Comparison of ENCODE assay signal across 8 cellular contexts in the genomic region with DNA sequence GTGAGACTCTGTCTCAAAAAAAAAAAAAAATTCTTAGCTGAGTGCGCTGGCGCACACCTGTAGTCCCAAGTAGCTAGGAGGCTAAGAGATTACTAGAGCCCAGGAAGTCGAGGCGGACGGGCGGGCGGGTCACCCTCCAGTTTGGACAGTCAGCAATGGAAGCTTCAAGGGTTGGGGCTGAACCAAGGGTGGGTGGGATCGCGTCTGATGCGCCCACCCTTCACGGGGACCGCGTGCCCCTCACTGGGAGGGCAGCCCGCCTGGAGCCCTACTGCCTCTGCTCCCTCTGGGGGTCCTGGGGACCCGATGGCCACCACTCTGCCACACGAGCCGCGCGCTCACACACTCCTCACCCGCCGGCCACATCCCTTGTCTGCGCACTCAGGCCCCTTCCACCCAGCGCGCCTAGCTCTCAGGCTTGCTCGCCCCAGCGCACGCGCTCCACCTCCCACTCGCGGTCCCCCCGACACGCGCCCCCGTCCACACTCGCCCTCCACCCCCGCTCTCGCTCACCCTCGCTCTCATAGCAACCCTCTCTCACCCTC. TPM values are rescaled to one million over a fixed set of nuclear protein-coding genes. Genes with fewer than 3 reads are reported as not detected.
A peak's percentile ranks its signal among the peaks of the same experiment; 100 is the strongest.
DNase-seq lines count a peak whose midpoint lies in the region; ATAC-seq, FAIRE-seq and TF ChIP-seq lines count a peak whose summit lies in the region.

No MANE protein-coding gene starts in this region.

- peak overlapping the region; percentile 84 for H4K91ac ChIP-seq in H1 (replicated peaks; ENCODE audit: insufficient read length, low read length)

- peak overlapping the region; percentile 53 for H3K56ac ChIP-seq in H1 (replicated peaks; ENCODE audit: insufficient read length, low read depth, low read length)

- DNase-seq in AG10803 (ENCODE audit: low read depth) (no peak), RKO (ENCODE audit: low spot score) (peak; percentile 43), H1 (ENCODE audit: low read depth in 1 of 2, low spot score in 2 of 2) (no peak), neural crest cell (ENCODE audit: low read depth, low spot score) (no peak), head of caudate nucleus (no peak), sciatic nerve (ENCODE audit: low spot score) (no peak), A172 (ENCODE audit: low spot score) (no peak)

- H3K27ac ChIP-seq in H1 (ENCODE audit: low read depth, low read length), result no peak overlapping the region

- H3K36me3 ChIP-seq in H1 (ENCODE audit: control insufficient read depth in 2 of 4, insufficient read depth in 4 of 4, low read length in 3 of 4), result no peaks in the 10 kb centered on the region

- H3K79me2 ChIP-seq in H1 (ENCODE audit: control insufficient read depth in 1 of 2, insufficient read depth in 2 of 2, low read length in 2 of 2), result peaks cover 0 to 36% of the 10 kb centered on the region in 2 experiments; a peak in 3 of 4 replicates

- H3K9me3 ChIP-seq in H1 (ENCODE audit: insufficient read depth in 2 of 2, low read depth in 1 of 2, low read length in 1 of 2), result no peaks in the 10 kb centered on the region

- H2BK20ac ChIP-seq in H1 (ENCODE audit: low read length), result no peak overlapping the region

- no peak overlapping the region for H3K23ac ChIP-seq in H1 (ENCODE audit: insufficient read length)

- peak; percentile 10 for ATAC-seq in GM21786 (IDR thresholded peaks at IDR 0.05; ENCODE audit: unreplicated experiment)
- ATAC-seq in sciatic nerve, result no peak

- no peak overlapping the region for H2BK15ac ChIP-seq in H1 (ENCODE audit: low read length)

- H3K4me1 Mint-ChIP-seq in neural crest cell, result peaks cover 13% of the 10 kb centered on the region

- no peak overlapping the region for H3K27ac Mint-ChIP-seq in neural crest cell (ENCODE audit: unreplicated experiment)

- no peaks in the 10 kb centered on the region for H3K27me3 Mint-ChIP-seq in neural crest cell (ENCODE audit: low read depth)

- H3K4me3 ChIP-seq in AG10803 (ENCODE audit: low read length) (peak overlapping the region; percentile 76), H1 (ENCODE audit: extremely low read depth in 1 of 4, insufficient read depth in 2 of 4, low read depth in 3 of 4, low read length in 4 of 4) (peak overlapping the region; percentile 69 to 97 (median 79))

- H3K36me3 Mint-ChIP-seq in neural crest cell (ENCODE audit: low read depth), result no peaks in the 10 kb centered on the region

- no peak overlapping the region for H2AK5ac ChIP-seq in H1 (ENCODE audit: low read depth, low read length)

- no peak overlapping the region for H2AFZ ChIP-seq in H1 (ENCODE audit: low read length)

- H3K4me3 Mint-ChIP-seq in neural crest cell, result peak overlapping the region; percentile 88

- no peak for TF ChIP-seq EP300 in H1 (IDR thresholded peaks at IDR 0.05; ENCODE audit: borderline replicate concordance in 1 of 2, low read depth in 2 of 2, low read length in 2 of 2)

- no peaks in the 10 kb centered on the region for H3K27me3 ChIP-seq in H1 (replicated peaks in 1 of 4; ENCODE audit: control insufficient read depth in 3 of 4, extremely low read depth in 1 of 4, insufficient read depth in 3 of 4, low read length in 3 of 4)

- peak overlapping the region; percentile 91 for H3K4ac ChIP-seq in H1 (replicated peaks; ENCODE audit: insufficient read length, low read depth, low read length)

- peak overlapping the region; percentile 85; the same call in 1 of the 2 replicates for H2BK5ac ChIP-seq in H1 (ENCODE audit: low read depth, low read length)

- CTCF ChIA-PET in H1 (lab: Charles Lee; ENCODE audit: partially characterized antibody), result interaction anchor here (0.6 to 1.7 kb wide), 12 partner anchors 10 to 85 kb away, joined by 3 to 12 read pairs (median 3); no protein-coding TSS in a partner anchor

- peak overlapping the region; percentile 46 for H4K8ac ChIP-seq in H1 (ENCODE audit: extremely low read depth, insufficient read depth, low read length)

- peaks cover 0 to 5% of the 10 kb centered on the region in 2 experiments for H4K20me1 ChIP-seq in H1 (replicated peaks in 1 of 2; ENCODE audit: control insufficient read depth in 1 of 2, insufficient read depth in 2 of 2, low read length in 2 of 2)

- H3K18ac ChIP-seq in H1 (ENCODE audit: extremely low read depth, low read length), result no peak overlapping the region; the same call in none of the 2 replicates

- POLR2A ChIA-PET in H1 (lab: Charles Lee; ENCODE audit: partially characterized antibody), result interaction anchor here (0.5 to 1.8 kb wide), 13 partner anchors 12 to 164 kb away, joined by 3 to 7 read pairs (median 3); a partner anchor contains a TSS

- TF ChIP-seq POLR2A in H1 (IDR thresholded peaks at IDR 0.05; ENCODE audit: control extremely low read depth in 1 of 2, low read depth in 2 of 2, low read length in 2 of 2), result no peak

- no peaks in the 10 kb centered on the region for H3K9me3 Mint-ChIP-seq in neural crest cell

- H3K14ac ChIP-seq in H1 (ENCODE audit: insufficient read length), result no peak overlapping the region

- peaks cover 22% of the 10 kb centered on the region for H3K79me1 ChIP-seq in H1 (ENCODE audit: low read depth, low read length)

- TF ChIP-seq CTCF in AG10803 (conservative IDR thresholded peaks at IDR 0.05; ENCODE audit: low read length) (no peak), H1 (IDR thresholded peaks at IDR 0.05; ENCODE audit: control extremely low read depth in 1 of 3, insufficient read depth in 1 of 3, low read depth in 1 of 3, low read length in 3 of 3) (no peak), neural crest cell (conservative IDR thresholded peaks at IDR 0.05) (no peak)

- H3K4me2 ChIP-seq in H1 (ENCODE audit: insufficient read depth in 1 of 2, low read depth in 2 of 2, low read length in 2 of 2), result peak overlapping the region; percentile 74 to 77

- 0 out of 2 replicates have a peak overlapping the region, but pooled peaks have one; percentile 9 for H2BK12ac ChIP-seq in H1 (ENCODE audit: low read depth, low read length)

- H3K4me1 ChIP-seq in H1 (replicated peaks in 1 of 4; ENCODE audit: control insufficient read depth in 3 of 4, insufficient read depth in 4 of 4, low read length in 3 of 4), result peaks cover 0 to 14% (median 6%) of the 10 kb centered on the region in 4 experiments; a peak in 6 of 7 replicates

- H3K23me2 ChIP-seq in H1 (ENCODE audit: low read depth, low read length), result peaks cover 15% of the 10 kb centered on the region

- peak overlapping the region; percentile 43 to 84 (median 67); a peak in 6 of 7 replicates for H3K9ac ChIP-seq in H1 (replicated peaks in 1 of 4; ENCODE audit: extremely low read depth in 1 of 4, low read depth in 3 of 4, low read length in 3 of 4)

- 9% methylated on average over 32 of the region's 38 CpGs; no CpG with 5 or more reads in 1 of the 2 experiments for WGBS in H1 (ENCODE audit: extremely low coverage in 1 of 2, insufficient coverage in 1 of 2, insufficient read length in 1 of 2, insufficient replicate concordance in 2 of 2, low coverage in 1 of 2, low lambda C conversion rate in 2 of 2, missing lambda C conversion rate in 1 of 2), 2 experiments

- intact Hi-C loops in head of caudate nucleus (cut with DNase I), result no loop called here
- intact Hi-C loops in sciatic nerve (cut with DNase I), result no loop called here

- peak overlapping the region; percentile 15 for H4K5ac ChIP-seq in H1 (ENCODE audit: insufficient read length, low read depth, low read length)

- no peak for TF ChIP-seq RAD21 in H1 (IDR thresholded peaks at IDR 0.05 in 1 of 2, conservative IDR thresholded peaks at IDR 0.05 in 1 of 2; ENCODE audit: low read depth in 2 of 2, low read length in 2 of 2)

- FAIRE-seq in H1 (lab: Jason Lieb, UNC), result no peak

- no peak overlapping the region for H2BK120ac ChIP-seq in H1 (replicated peaks; ENCODE audit: low read depth, low read length)

TF ChIP-seq in H1, 55 proteins besides CTCF, POLR2A, EP300 and RAD21 (continues in another document):
- TF ChIP-seq KDM4A (IDR thresholded peaks at IDR 0.05; ENCODE audit: low read depth, low read length, severe bottlenecking) (no peak), RFX5 (IDR thresholded peaks at IDR 0.05; ENCODE audit: borderline replicate concordance, low read depth, low read length) (no peak), KDM1A (IDR thresholded peaks at IDR 0.05; ENCODE audit: borderline replicate concordance, low read length) (no peak), SIN3A (conservative IDR thresholded peaks at IDR 0.05 in 1 of 2, IDR thresholded peaks at IDR 0.05 in 1 of 2; ENCODE audit: low read depth in 1 of 2, low read length in 2 of 2) (no peak), GABPA (IDR thresholded peaks at IDR 0.05; ENCODE audit: borderline replicate concordance, insufficient read depth, low read length) (no peak), CREB1 (IDR thresholded peaks at IDR 0.05) (no peak), HDAC6 (IDR thresholded peaks at IDR 0.05; ENCODE audit: low read depth, low read length) (no peak), GTF2F1 (IDR thresholded peaks at IDR 0.05; ENCODE audit: borderline replicate concordance, low read depth, low read length) (no peak), POU5F1 (IDR thresholded peaks at IDR 0.05; ENCODE audit: low read depth, low read length) (no peak)

RNA-seq across cellular contexts. Expression of a gene that starts 0.5 kb away (rescaled TPM):
- 78.9 and 81.2 TPM in 2 replicates for total RNA-seq in H1 (2021; fragmentation: NEBNext Ultra II Directional; extraction: Animal tissue kit (Norgen Biotek cat#: 25700))
- polyA plus RNA-seq in H1 (2011; rRNA removed), result 88.5 and 114 TPM in 2 replicates
- 102 TPM for polyA plus RNA-seq in H1 (2011; cell fraction: cytosol; rRNA removed)
- polyA plus RNA-seq in H1 (2011; cell fraction: nucleus; rRNA removed), result 115 TPM
- 55.8 to 87.0 TPM (median 82.0 TPM) in 4 replicates for polyA plus RNA-seq in H1 (2012, experiment 1 of 2)
- polyA plus RNA-seq in H1 (2012, experiment 2 of 2), result 82.1 TPM
- polyA plus RNA-seq in H1 (2013, experiment 1 of 2), result 76.3 TPM
- polyA plus RNA-seq in H1 (2013, experiment 2 of 2), result 80.1 TPM
- 59.6 and 70.2 TPM in 2 replicates for polyA minus RNA-seq in H1 (2011; rRNA and poly(A)+ RNA removed)
- 49.1 TPM for polyA minus RNA-seq in H1 (2011; cell fraction: cytosol; rRNA and poly(A)+ RNA removed)
- polyA minus RNA-seq in H1 (2011; cell fraction: nucleus; rRNA and poly(A)+ RNA removed), result 52.7 TPM
- total RNA-seq in neural crest cell, result 81.8 and 82.4 TPM in 2 replicates
- total RNA-seq in sciatic nerve, result 59.4 TPM
- total RNA-seq in A172 (2014; rRNA removed; shearing (Covaris generic)), result 54.5 and 66.7 TPM in 2 replicates

RNA-seq across cellular contexts. Expression of a gene that starts 15.6 kb away (rescaled TPM):
- total RNA-seq in H1 (2021; fragmentation: NEBNext Ultra II Directional; extraction: Animal tissue kit (Norgen Biotek cat#: 25700)), result 50.0 and 56.3 TPM in 2 replicates
- 65.0 and 70.0 TPM in 2 replicates for polyA plus RNA-seq in H1 (2011; rRNA removed)
- 44.9 TPM for polyA plus RNA-seq in H1 (2011; cell fraction: cytosol; rRNA removed)
- 169 TPM for polyA plus RNA-seq in H1 (2011; cell fraction: nucleus; rRNA removed)
- 40.2 to 49.3 TPM (median 44.1 TPM) in 4 replicates for polyA plus RNA-seq in H1 (2012, experiment 1 of 2)
- polyA plus RNA-seq in H1 (2012, experiment 2 of 2), result 31.3 TPM
- 44.2 TPM for polyA plus RNA-seq in H1 (2013, experiment 1 of 2)
- polyA plus RNA-seq in H1 (2013, experiment 2 of 2), result 40.7 TPM
- polyA minus RNA-seq in H1 (2011; rRNA and poly(A)+ RNA removed), result 55.2 and 63.7 TPM in 2 replicates
- 75.7 TPM for polyA minus RNA-seq in H1 (2011; cell fraction: cytosol; rRNA and poly(A)+ RNA removed)
- 71.4 TPM for polyA minus RNA-seq in H1 (2011; cell fraction: nucleus; rRNA and poly(A)+ RNA removed)
- total RNA-seq in neural crest cell, result 75.5 and 78.1 TPM in 2 replicates
- total RNA-seq in sciatic nerve, result 119 TPM
- total RNA-seq in A172 (2014; rRNA removed; shearing (Covaris generic)), result 27.8 and 29.4 TPM in 2 replicates
